14 cellular contexts compared by ENCODE assay signal in the genomic region with DNA sequence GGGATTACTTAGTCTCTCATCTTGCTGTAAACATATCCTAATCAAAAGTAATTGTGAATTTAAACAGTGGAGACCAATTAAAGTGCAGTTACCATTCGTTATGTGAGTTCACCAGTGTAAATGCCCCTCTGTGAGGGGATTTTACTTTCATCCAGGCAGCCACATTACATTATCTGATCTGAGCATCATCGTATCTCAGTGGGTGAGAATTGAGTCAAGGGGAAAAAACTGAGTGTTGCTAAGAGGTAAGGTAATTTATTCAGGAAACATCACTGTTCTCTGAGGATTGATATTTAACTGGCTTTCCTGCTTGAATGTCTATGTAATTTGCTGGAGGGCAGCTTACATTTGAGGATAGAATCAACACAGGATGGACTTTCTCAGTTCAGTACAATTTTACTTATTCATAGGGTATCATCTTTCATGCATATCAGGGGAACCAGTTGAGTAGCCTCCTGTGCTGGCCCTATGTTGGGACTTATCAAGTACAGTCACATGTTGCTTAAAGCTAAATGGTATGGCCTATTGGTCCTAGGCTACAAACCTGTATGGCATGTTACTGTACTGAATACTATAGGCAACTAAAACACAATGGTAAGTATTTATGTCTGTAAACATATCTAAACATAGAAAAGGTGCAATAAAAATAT.
DNase-seq lines count a peak whose midpoint lies in the region; ATAC-seq lines count a peak whose summit lies in the region.
"Had no signal": no experiment of that assay in that cellular context is flagged by ENCODE, and none has a peak within 500 bp of the region (broad histone marks: within the 10 kb centered on the region; RNA-seq: fewer than 3 reads in every experiment).

No MANE protein-coding gene starts in this region.

- DNase-seq in NCI-H2081 (lab: John Stamatoyannopoulos, UW) (peak; percentile 33 to 63), NCI-H2081 treated with DMSO at 0.1 percent for 48 hours (lab: John Stamatoyannopoulos, UW) (no peak), NCI-H146 treated with DMSO at 0.1 percent for 48 hours (lab: John Stamatoyannopoulos, UW; ENCODE audit: unreplicated experiment) (peak; percentile 97), NCI-H345 (lab: John Stamatoyannopoulos, UW) (no peak), C1 segment of cervical spinal cord (lab: John Stamatoyannopoulos, UW) (no peak)
- DNase-seq: 8988T; activated CD4-positive, alpha-beta T cell treated with anti-CD3 and anti-CD28 coated beads for 4 hours; activated effector memory CD4-positive, alpha-beta T cell treated with anti-CD3 and anti-CD28 coated beads, Interleukin-2, amount 50 U/mL, for 16 hours; effector CD4-positive, alpha-beta T cell; GDM1; T-cell had no signal

- ATAC-seq in GM19452 (IDR thresholded peaks at IDR 0.05; ENCODE audit: unreplicated experiment) = peak; percentile 70
- ATAC-seq in esophagus mucosa = peak; percentile 80
- no peak for ATAC-seq in GM19395 (IDR thresholded peaks at IDR 0.05; ENCODE audit: unreplicated experiment)
- ATAC-seq: T-cell had no signal

Comparison
In these comparisons a context has a peak if more than half of its experiments do, and no peak if none do; other contexts are left out.
1. DNase-seq: peak in NCI-H2081 (2 of 2) and NCI-H146 treated with DMSO at 0.1 percent for 48 hours (single experiment); none in NCI-H2081 treated with DMSO at 0.1 percent for 48 hours (single experiment), NCI-H345 (single experiment) and C1 segment of cervical spinal cord (0 of 14).